Comparison of ENCODE assay signal across 31 cellular contexts in the genomic region with DNA sequence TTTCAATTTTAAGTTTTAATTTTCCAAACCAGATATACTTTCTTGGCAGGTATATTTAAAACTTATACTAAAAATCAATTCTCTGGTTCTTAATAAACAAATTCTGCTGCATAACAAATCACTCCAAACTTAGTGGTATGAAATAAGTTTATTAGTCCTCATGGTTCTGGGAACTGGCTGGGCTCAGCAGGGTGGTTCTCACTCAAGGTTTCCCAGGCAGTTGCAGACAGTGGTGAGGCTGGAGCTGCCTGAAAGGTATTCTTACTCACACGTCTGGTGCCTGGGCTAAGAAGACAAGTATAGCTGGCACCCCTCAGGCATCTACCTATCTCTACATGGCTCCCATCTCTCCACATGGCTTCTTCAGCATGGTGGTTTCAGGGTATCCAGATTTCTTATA.
"Had no signal": no experiment of that assay in that cellular context is flagged by ENCODE, and none has a peak within 500 bp of the region (broad histone marks: within the 10 kb centered on the region; RNA-seq: fewer than 3 reads in every experiment).

No MANE protein-coding gene starts in this region.

- H3K9me3 ChIP-seq: psoas muscle, suprapubic skin, testis, tibial artery, transverse colon, upper lobe of right lung, vagina had no signal

- H3K27ac ChIP-seq: neural progenitor cell, ovary, parathyroid adenoma, psoas muscle, skin epidermis, spleen, suprapubic skin, testis, tibial artery, transverse colon, upper lobe of right lung, vagina had no signal

- H3K4me3 Mint-ChIP-seq: naive thymus-derived CD4-positive, alpha-beta T cell; natural killer cell; nephron; neural progenitor cell; stimulated activated memory B cell treated with anti-CD40 and anti-IgM and Interleukin-4, amounts not matched to agents 10 μg/mL and 1 μg/mL and 100 μg/mL, for 72 hours; stimulated activated naive CD8-positive, alpha-beta T cell treated with anti-CD3 and anti-CD28 coated beads, Interleukin-15, amount 100 ng/mL, for 72 hours; type B pancreatic cell had no signal

- H3K79me2 ChIP-seq: parathyroid adenoma had no signal

- H3K36me3 Mint-ChIP-seq: natural killer cell; neural progenitor cell; stimulated activated memory B cell treated with anti-CD40 and anti-IgM and Interleukin-4, amounts not matched to agents 10 μg/mL and 1 μg/mL and 100 μg/mL, for 72 hours; type B pancreatic cell had no signal

- H3K36me3 ChIP-seq: neural progenitor cell, ovary, spleen, suprapubic skin, tibial artery, transverse colon, upper lobe of right lung, vagina had no signal

- H3K27ac Mint-ChIP-seq: naive thymus-derived CD4-positive, alpha-beta T cell; natural killer cell; nephron; neural progenitor cell; stimulated activated memory B cell treated with anti-CD40 and anti-IgM and Interleukin-4, amounts not matched to agents 10 μg/mL and 1 μg/mL and 100 μg/mL, for 72 hours; stimulated activated naive CD8-positive, alpha-beta T cell treated with anti-CD3 and anti-CD28 coated beads, Interleukin-15, amount 100 ng/mL, for 72 hours; type B pancreatic cell had no signal

- H3K4me2 ChIP-seq: neural progenitor cell, smooth muscle cell had no signal

- DNase-seq: naive thymus-derived CD4-positive, alpha-beta T cell; natural killer cell; occipital lobe; ovary; posterior cingulate gyrus; psoas muscle; right cardiac atrium; spleen; stimulated activated CD4-positive, alpha-beta T cell treated with anti-CD3 and anti-CD28 coated beads, Interleukin-12 subunit alpha, Interleukin-12 subunit beta, amount 100 ng/mL, for 4 hours; stimulated activated CD4-positive, alpha-beta T cell treated with anti-CD3 and anti-CD28 coated beads, Interleukin-1b, Interleukin-23, amount 100 ng/mL, for 48 hours; stimulated activated CD4-positive, alpha-beta T cell treated with anti-CD3 and anti-CD28 coated beads, Interleukin-4, amount 100 ng/mL, for 1 hour; stimulated activated CD4-positive, alpha-beta T cell treated with anti-CD3 and anti-CD28 coated beads, Interleukin-4, amount 100 ng/mL, for 4 hours; stimulated activated CD8-positive, alpha-beta memory T cell treated with anti-CD3 and anti-CD28 coated beads, Interleukin-4, amount 100 ng/mL, for 48 hours; stimulated activated naive CD4-positive, alpha-beta T cell; stimulated activated naive CD8-positive, alpha-beta T cell treated with anti-CD3 and anti-CD28 coated beads, Interleukin-15, amount 100 ng/mL, for 72 hours; stimulated activated naive CD8-positive, alpha-beta T cell treated with anti-CD3 and anti-CD28 coated beads, Interleukin-15, Interleukin-2, amounts not matched to agents 100 U/mL and 50 U/mL, for 24 hours; substantia nigra; testis; tibial artery; transverse colon; upper lobe of right lung had no signal

- H3K9me3 Mint-ChIP-seq: natural killer cell, neural progenitor cell, type B pancreatic cell had no signal

- H3K4me1 ChIP-seq: parathyroid adenoma, psoas muscle, spleen, suprapubic skin, testis, tibial artery, transverse colon, upper lobe of right lung, vagina had no signal

- ATAC-seq: naive thymus-derived CD4-positive, alpha-beta T cell; natural killer cell; psoas muscle; right cardiac atrium; sciatic nerve; stimulated activated memory B cell treated with anti-CD40 and anti-IgM and Interleukin-4, amounts not matched to agents 10 μg/mL and 1 μg/mL and 100 μg/mL, for 72 hours; stimulated activated naive CD8-positive, alpha-beta T cell treated with anti-CD3 and anti-CD28 coated beads, Interleukin-15, amount 100 ng/mL, for 72 hours; stimulated activated naive CD8-positive, alpha-beta T cell treated with anti-CD3 and anti-CD28 coated beads, Interleukin-15, Interleukin-2, amounts not matched to agents 100 U/mL and 50 U/mL, for 24 hours; upper lobe of right lung had no signal

- H2AFZ ChIP-seq: neural progenitor cell, parathyroid adenoma had no signal

- H3K4me3 ChIP-seq: neural progenitor cell, ovary, psoas muscle, skin epidermis, smooth muscle cell, spleen, suprapubic skin, testis, tibial artery, transverse colon, upper lobe of right lung, vagina had no signal

- H3K27me3 ChIP-seq: neural progenitor cell, ovary, suprapubic skin, testis, tibial artery, transverse colon, upper lobe of right lung, vagina had no signal

- H3K4me1 Mint-ChIP-seq: natural killer cell; stimulated activated memory B cell treated with anti-CD40 and anti-IgM and Interleukin-4, amounts not matched to agents 10 μg/mL and 1 μg/mL and 100 μg/mL, for 72 hours; stimulated activated naive CD8-positive, alpha-beta T cell treated with anti-CD3 and anti-CD28 coated beads, Interleukin-15, amount 100 ng/mL, for 72 hours had no signal
